1 cellular context compared by ENCODE assay signal in the genomic region with DNA sequence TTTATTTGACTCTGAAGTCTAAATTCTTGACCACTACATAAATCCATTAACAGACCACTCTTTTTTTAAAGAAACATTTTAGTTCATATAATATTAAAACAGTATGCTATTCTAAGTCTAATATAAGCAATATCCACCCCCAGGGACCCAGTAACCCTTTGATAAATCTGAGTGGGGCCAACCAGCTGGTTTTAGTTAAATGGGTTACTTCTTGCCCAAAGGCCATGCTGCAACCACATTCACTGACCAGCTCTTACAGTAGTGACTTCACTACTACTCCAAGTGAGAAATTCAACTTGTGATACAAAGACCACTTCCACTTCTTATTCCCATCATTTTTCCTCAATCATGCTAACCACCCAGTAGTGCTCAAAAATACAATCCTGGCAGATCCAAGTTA.
TF ChIP-seq lines count a peak whose summit lies in the region.

No MANE protein-coding gene starts in this region.

TF ChIP-seq in IMR-90, 13 proteins besides CTCF, POLR2A, EP300 and RAD21:
- TF ChIP-seq RFX5 (IDR thresholded peaks at IDR 0.05; ENCODE audit: low read depth, low read length) (no peak), SMC3 (IDR thresholded peaks at IDR 0.05; ENCODE audit: low read depth, low read length) (no peak), CHD1 (IDR thresholded peaks at IDR 0.05; ENCODE audit: low read depth, low read length) (no peak), MAFK (IDR thresholded peaks at IDR 0.05; ENCODE audit: low read depth, low read length) (no peak), FOS (IDR thresholded peaks at IDR 0.05; ENCODE audit: low read depth, low read length) (no peak), NFE2L2 (IDR thresholded peaks at IDR 0.05; ENCODE audit: low read depth, low read length) (no peak), BHLHE40 (IDR thresholded peaks at IDR 0.05; ENCODE audit: low read depth, low read length) (no peak), MAZ (IDR thresholded peaks at IDR 0.05; ENCODE audit: borderline replicate concordance, low read depth, low read length) (no peak), RCOR1 (IDR thresholded peaks at IDR 0.05; ENCODE audit: insufficient replicate concordance, low read length) (no peak), CEBPB (IDR thresholded peaks at IDR 0.05; ENCODE audit: low read depth, low read length) (no peak)
- TF ChIP-seq, protein P1, sequence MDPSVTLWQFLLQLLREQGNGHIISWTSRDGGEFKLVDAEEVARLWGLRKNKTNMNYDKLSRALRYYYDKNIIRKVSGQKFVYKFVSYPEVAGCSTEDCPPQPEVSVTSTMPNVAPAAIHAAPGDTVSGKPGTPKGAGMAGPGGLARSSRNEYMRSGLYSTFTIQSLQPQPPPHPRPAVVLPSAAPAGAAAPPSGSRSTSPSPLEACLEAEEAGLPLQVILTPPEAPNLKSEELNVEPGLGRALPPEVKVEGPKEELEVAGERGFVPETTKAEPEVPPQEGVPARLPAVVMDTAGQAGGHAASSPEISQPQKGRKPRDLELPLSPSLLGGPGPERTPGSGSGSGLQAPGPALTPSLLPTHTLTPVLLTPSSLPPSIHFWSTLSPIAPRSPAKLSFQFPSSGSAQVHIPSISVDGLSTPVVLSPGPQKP (IDR thresholded peaks at IDR 0.05; ENCODE audit: borderline replicate concordance, low read depth, low read length) = no peak
- TF ChIP-seq, protein P2, sequence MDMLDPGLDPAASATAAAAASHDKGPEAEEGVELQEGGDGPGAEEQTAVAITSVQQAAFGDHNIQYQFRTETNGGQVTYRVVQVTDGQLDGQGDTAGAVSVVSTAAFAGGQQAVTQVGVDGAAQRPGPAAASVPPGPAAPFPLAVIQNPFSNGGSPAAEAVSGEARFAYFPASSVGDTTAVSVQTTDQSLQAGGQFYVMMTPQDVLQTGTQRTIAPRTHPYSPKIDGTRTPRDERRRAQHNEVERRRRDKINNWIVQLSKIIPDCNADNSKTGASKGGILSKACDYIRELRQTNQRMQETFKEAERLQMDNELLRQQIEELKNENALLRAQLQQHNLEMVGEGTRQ (IDR thresholded peaks at IDR 0.05; ENCODE audit: low read depth, low read length) = no peak
